2 cellular contexts compared by ENCODE assay signal in the genomic region with DNA sequence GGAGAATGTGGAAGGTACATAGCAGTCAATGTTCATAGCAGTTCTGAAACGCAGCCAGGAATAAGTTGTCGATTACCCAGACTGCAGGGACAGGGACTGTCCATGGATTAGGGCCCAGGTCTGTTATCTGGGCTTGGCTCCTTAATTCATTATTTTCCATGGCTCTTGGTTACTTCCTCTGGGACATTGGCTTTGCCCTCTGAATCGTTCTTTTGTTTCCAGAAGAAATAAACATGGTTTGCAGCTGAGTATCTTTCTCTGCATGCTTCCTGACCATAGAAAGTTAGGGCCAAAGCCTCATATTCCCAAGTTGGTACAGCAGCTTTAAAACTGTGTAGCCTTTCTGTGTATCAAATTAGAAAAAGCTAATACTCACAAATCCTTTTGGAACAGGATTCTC.
TF ChIP-seq lines count a peak whose summit lies in the region.

No MANE protein-coding gene starts in this region.

TF ChIP-seq in SK-N-SH, 30 proteins besides CTCF, POLR2A, EP300 and RAD21 (continued from another document):
- TF ChIP-seq FOSL2 (IDR thresholded peaks at IDR 0.05; ENCODE audit: borderline replicate concordance, low read depth) (no peak), NRF1 (IDR thresholded peaks at IDR 0.05; ENCODE audit: low read depth, low read length) (no peak), RCOR1 (IDR thresholded peaks at IDR 0.05; ENCODE audit: low read length) (no peak), SMC3 (IDR thresholded peaks at IDR 0.05; ENCODE audit: low read depth, low read length) (no peak), MXI1 (IDR thresholded peaks at IDR 0.05; ENCODE audit: low read depth, low read length) (no peak), YY1 (IDR thresholded peaks at IDR 0.05; ENCODE audit: low read depth) (no peak), REST (IDR thresholded peaks at IDR 0.05; ENCODE audit: low read depth, low read length) (no peak), PBX3 (IDR thresholded peaks at IDR 0.05) (no peak), EZH2phosphoT487 (IDR thresholded peaks at IDR 0.05; ENCODE audit: borderline replicate concordance, low read depth) (no peak), NFIC (IDR thresholded peaks at IDR 0.05; ENCODE audit: borderline replicate concordance) (no peak), POLR2AphosphoS5 (IDR thresholded peaks at IDR 0.05; ENCODE audit: low read depth, low read length) (no peak), USF1 (IDR thresholded peaks at IDR 0.05; ENCODE audit: borderline replicate concordance, low read depth) (no peak), GATA2 (CRISPR knock-in tag; IDR thresholded peaks at IDR 0.05) (no peak), TAF1 (IDR thresholded peaks at IDR 0.05; ENCODE audit: borderline replicate concordance, low read depth, low read length) (no peak), FOXJ3 (CRISPR knock-in tag; IDR thresholded peaks at IDR 0.05) (no peak)
- TF ChIP-seq, protein P1, sequence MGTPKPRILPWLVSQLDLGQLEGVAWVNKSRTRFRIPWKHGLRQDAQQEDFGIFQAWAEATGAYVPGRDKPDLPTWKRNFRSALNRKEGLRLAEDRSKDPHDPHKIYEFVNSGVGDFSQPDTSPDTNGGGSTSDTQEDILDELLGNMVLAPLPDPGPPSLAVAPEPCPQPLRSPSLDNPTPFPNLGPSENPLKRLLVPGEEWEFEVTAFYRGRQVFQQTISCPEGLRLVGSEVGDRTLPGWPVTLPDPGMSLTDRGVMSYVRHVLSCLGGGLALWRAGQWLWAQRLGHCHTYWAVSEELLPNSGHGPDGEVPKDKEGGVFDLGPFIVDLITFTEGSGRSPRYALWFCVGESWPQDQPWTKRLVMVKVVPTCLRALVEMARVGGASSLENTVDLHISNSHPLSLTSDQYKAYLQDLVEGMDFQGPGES (IDR thresholded peaks at IDR 0.05; ENCODE audit: low read depth, low read length): no peak
- TF ChIP-seq, protein P2, sequence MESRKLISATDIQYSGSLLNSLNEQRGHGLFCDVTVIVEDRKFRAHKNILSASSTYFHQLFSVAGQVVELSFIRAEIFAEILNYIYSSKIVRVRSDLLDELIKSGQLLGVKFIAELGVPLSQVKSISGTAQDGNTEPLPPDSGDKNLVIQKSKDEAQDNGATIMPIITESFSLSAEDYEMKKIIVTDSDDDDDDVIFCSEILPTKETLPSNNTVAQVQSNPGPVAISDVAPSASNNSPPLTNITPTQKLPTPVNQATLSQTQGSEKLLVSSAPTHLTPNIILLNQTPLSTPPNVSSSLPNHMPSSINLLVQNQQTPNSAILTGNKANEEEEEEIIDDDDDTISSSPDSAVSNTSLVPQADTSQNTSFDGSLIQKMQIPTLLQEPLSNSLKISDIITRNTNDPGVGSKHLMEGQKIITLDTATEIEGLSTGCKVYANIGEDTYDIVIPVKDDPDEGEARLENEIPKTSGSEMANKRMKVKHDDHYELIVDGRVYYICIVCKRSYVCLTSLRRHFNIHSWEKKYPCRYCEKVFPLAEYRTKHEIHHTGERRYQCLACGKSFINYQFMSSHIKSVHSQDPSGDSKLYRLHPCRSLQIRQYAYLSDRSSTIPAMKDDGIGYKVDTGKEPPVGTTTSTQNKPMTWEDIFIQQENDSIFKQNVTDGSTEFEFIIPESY (IDR thresholded peaks at IDR 0.05; ENCODE audit: borderline replicate concordance, low read depth): no peak

TF ChIP-seq in SK-N-SH treated with all-trans-retinoic acid at 6 μM for 48 hours, 23 proteins besides CTCF, POLR2A, EP300 and RAD21 (continued from another document):
- TF ChIP-seq PATZ1 (CRISPR knock-in tag; IDR thresholded peaks at IDR 0.05; ENCODE audit: borderline replicate concordance) (no peak), ZFP30 (CRISPR knock-in tag; IDR thresholded peaks at IDR 0.05) (no peak), TCF4 (CRISPR knock-in tag; IDR thresholded peaks at IDR 0.05; ENCODE audit: borderline replicate concordance) (no peak), ZNF565 (CRISPR knock-in tag; conservative IDR thresholded peaks at IDR 0.05; ENCODE audit: low read depth) (no peak), TOX (CRISPR knock-in tag; IDR thresholded peaks at IDR 0.05; ENCODE audit: borderline replicate concordance) (no peak), PPARA (CRISPR knock-in tag; IDR thresholded peaks at IDR 0.05; ENCODE audit: borderline replicate concordance) (no peak), CSRNP3 (CRISPR knock-in tag; IDR thresholded peaks at IDR 0.05) (no peak)
TF ChIP-seq in SK-N-SH treated with all-trans-retinoic acid at 6 μM for 48 hours: peak in this region for 0.
